21 cellular contexts compared by ENCODE assay signal in genomic region chr15:100048736-100049135, GRCh38.
"Had no signal": no experiment of that assay in that cellular context is flagged by ENCODE, and none has a peak within 500 bp of the region (broad histone marks: within the 10 kb centered on the region; RNA-seq: fewer than 3 reads in every experiment).

No MANE protein-coding gene starts in this region.

- H3K36me3 Mint-ChIP-seq: IgD-negative memory B cell had no signal

- H3K4me3 Mint-ChIP-seq: IgD-negative memory B cell had no signal

- H3K9me3 ChIP-seq: SK-N-SH had no signal

- H3K27ac Mint-ChIP-seq: IgD-negative memory B cell had no signal

- H3K4me3 ChIP-seq: K562 had no signal

- ATAC-seq: K562 had no signal

- H3K27ac ChIP-seq: HL-60, KMS-11 had no signal

- DNase-seq: Kasumi-1, MM.1S, NCI-H1092 treated with DMSO at 0.1 percent for 48 hours, NCI-H1436, NCI-H187, NCI-H2029, NCI-H2081 treated with DMSO at 0.1 percent for 48 hours, NCI-H2171, NCI-H226, NCI-H446, NCI-H510A, NCI-H524 treated with DMSO at 0.1 percent for 48 hours, NCI-H69, NCI-H774, RPMI8226, SHP77, SK-N-SH had no signal
